Comparison of ENCODE assay signal across 23 cellular contexts in the genomic region with DNA sequence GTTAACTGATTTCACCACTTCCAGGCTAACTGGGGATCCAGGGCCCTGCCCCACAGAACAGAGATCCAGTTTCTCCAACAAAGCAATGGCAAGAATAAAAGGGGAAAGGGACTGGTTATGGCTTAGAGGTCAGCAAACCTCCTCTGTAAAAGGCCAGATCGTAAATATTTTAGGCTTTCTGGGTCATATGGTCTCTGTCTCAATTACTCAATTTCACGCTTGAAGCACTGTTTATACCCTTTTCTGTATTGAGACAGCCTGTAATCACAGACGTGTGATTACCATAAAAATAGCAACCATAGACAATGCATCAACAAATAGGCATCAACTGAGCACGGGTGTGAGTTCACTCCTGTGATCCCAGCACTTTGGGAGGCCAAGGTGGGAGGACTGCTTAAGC.
"Had no signal": no experiment of that assay in that cellular context is flagged by ENCODE, and none has a peak within 500 bp of the region (broad histone marks: within the 10 kb centered on the region; RNA-seq: fewer than 3 reads in every experiment).

No MANE protein-coding gene starts in this region.

- DNase-seq: colonic mucosa; effector CD8-positive, alpha-beta T cell; endodermal cell; gastrocnemius medialis; head of caudate nucleus; kidney; natural killer cell; stimulated activated CD4-positive, alpha-beta T cell treated with anti-CD3 and anti-CD28 coated beads, Interleukin-12 subunit alpha, Interleukin-12 subunit beta, amount 100 ng/mL, for 4 hours; stimulated activated CD4-positive, alpha-beta T cell treated with anti-CD3 and anti-CD28 coated beads, Interleukin-1b, Interleukin-23, amount 100 ng/mL, for 48 hours; stimulated activated CD4-positive, alpha-beta T cell treated with anti-CD3 and anti-CD28 coated beads, Interleukin-4, amount 100 ng/mL, for 1 hour; stimulated activated naive CD4-positive, alpha-beta T cell treated with Interleukin-2 at 50 U/mL for 16 hours; substantia nigra; testis; tibial artery; upper lobe of left lung had no signal

- H3K36me3 ChIP-seq: colonic mucosa had no signal

- H3K27me3 ChIP-seq: colonic mucosa, esophagus muscularis mucosa, gastrocnemius medialis, right atrium auricular region, testis, tibial artery, upper lobe of left lung had no signal

- H3K4me2 ChIP-seq: smooth muscle cell had no signal

- H3K27ac ChIP-seq: colonic mucosa, esophagus muscularis mucosa, gastrocnemius medialis, prostate gland, right atrium auricular region, testis, tibial artery, upper lobe of left lung had no signal

- ATAC-seq: gastrocnemius medialis; left lobe of liver; natural killer cell; sciatic nerve; stimulated activated effector memory CD8-positive, alpha-beta T cell treated with anti-CD3 and anti-CD28 coated beads, Interleukin-12 subunit alpha, Interleukin-12 subunit beta, amount 100 ng/mL, for 72 hours had no signal

- H3K4me3 ChIP-seq: colonic mucosa, esophagus muscularis mucosa, gastrocnemius medialis, lung, prostate gland, right atrium auricular region, smooth muscle cell, testis, tibial artery, upper lobe of left lung had no signal

- H3K4me1 ChIP-seq: colonic mucosa, gastrocnemius medialis, prostate gland, testis had no signal

- H3K9me3 ChIP-seq: colonic mucosa, esophagus muscularis mucosa, gastrocnemius medialis, prostate gland, right atrium auricular region, testis, tibial artery, upper lobe of left lung had no signal
